In genomic region chr1:205475855-205476254, GRCh38 we compare ENCODE assay signal across 37 cellular contexts. TPM values are rescaled to one million over a fixed set of nuclear protein-coding genes. Genes with fewer than 3 reads are reported as not detected.
"Had no signal": no experiment of that assay in that cellular context is flagged by ENCODE, and none has a peak within 500 bp of the region (broad histone marks: within the 10 kb centered on the region; RNA-seq: fewer than 3 reads in every experiment).

No MANE protein-coding gene starts in this region.

- H3K4me3 ChIP-seq: adrenal gland, body of pancreas, breast epithelium had no signal

- H3K9me3 ChIP-seq: adrenal gland, body of pancreas, breast epithelium had no signal

- H3K27ac ChIP-seq: adrenal gland, body of pancreas, brain microvascular endothelial cell, breast epithelium, WERI-Rb-1 had no signal

- H3K27me3 ChIP-seq: body of pancreas, breast epithelium had no signal

- H3K36me3 ChIP-seq: adrenal gland, brain microvascular endothelial cell, breast epithelium, WERI-Rb-1 had no signal

- FAIRE-seq: astrocyte, colon had no signal

- H3K4me1 ChIP-seq: adrenal gland had no signal

- ATAC-seq: activated CD4-positive, alpha-beta T cell treated with anti-CD3 and anti-CD28 coated beads for 36 hours; activated CD4-positive, CD25-positive, alpha-beta regulatory T cell treated with anti-CD3 and anti-CD28 coated beads, Interleukin-2, amount 50 U/mL, for 24 hours; activated CD8-positive, alpha-beta T cell treated with anti-CD3 and anti-CD28 coated beads for 36 hours; activated naive CD4-positive, alpha-beta T cell treated with anti-CD3 and anti-CD28 coated beads, Interleukin-2, amount 50 U/mL, for 72 hours; activated T-cell treated with anti-CD3 and anti-CD28 coated beads, Interleukin-2, amount 50 U/mL, for 4 hours; activated T-cell treated with anti-CD3 and anti-CD28 coated beads, Interleukin-2, amount 50 U/mL, for 72 hours; activated T-helper 17 cell treated with anti-CD3 and anti-CD28 coated beads, Interleukin-2, amount 50 U/mL, for 72 hours; body of pancreas; T-helper 17 cell; WTC11 had no signal

- DNase-seq: activated CD4-positive, alpha-beta memory T cell treated with anti-CD3 and anti-CD28 coated beads for 36 hours; activated CD4-positive, alpha-beta T cell treated with anti-CD3 and anti-CD28 coated beads for 1 hour; activated CD4-positive, alpha-beta T cell treated with anti-CD3 and anti-CD28 coated beads for 36 hours; activated CD4-positive, alpha-beta T cell treated with anti-CD3 and anti-CD28 coated beads, Interleukin-2, amount 10 ng/mL, durations not matched to agents 24 days and 14 days; activated CD4-positive, alpha-beta T cell treated with anti-CD3 and anti-CD28 coated beads, Interleukin-2, amount 50 U/mL, for 1 hour; activated CD4-positive, alpha-beta T cell treated with anti-CD3 and anti-CD28 coated beads, Interleukin-2, amount 50 U/mL, for 4 hours; activated CD4-positive, CD25-positive, alpha-beta regulatory T cell; activated CD8-positive, alpha-beta memory T cell treated with anti-CD3 and anti-CD28 coated beads, Interleukin-2, amount 50 U/mL, for 4 hours; activated CD8-positive, alpha-beta T cell treated with anti-CD3 and anti-CD28 coated beads for 36 hours; activated effector memory CD4-positive, alpha-beta T cell treated with anti-CD3 and anti-CD28 coated beads, Interleukin-2, amount 50 U/mL, for 16 hours; activated gamma-delta T cell treated with Interleukin-2 at 50 U/mL for 16 hours; activated naive CD4-positive, alpha-beta T cell; activated naive CD4-positive, alpha-beta T cell treated with anti-CD3 and anti-CD28 coated beads for 36 hours; activated naive CD4-positive, alpha-beta T cell treated with anti-CD3 and anti-CD28 coated beads, Interleukin-2, amount 50 U/mL, for 16 hours; activated naive CD8-positive, alpha-beta T cell treated with anti-CD3 and anti-CD28 coated beads for 36 hours; activated T-cell treated with anti-CD3 and anti-CD28 coated beads for 4 hours; activated T-cell treated with anti-CD3 and anti-CD28 coated beads, Interleukin-2, amount 50 U/mL, for 1 hour; activated T-cell treated with anti-CD3 and anti-CD28 coated beads, Interleukin-2, amount 50 U/mL, for 4 hours; activated T-cell treated with anti-CD3 and anti-CD28 coated beads, Interleukin-2, amount 50 U/mL, for 72 hours; adrenal gland; amniotic stem cell; aorta; body of pancreas; brain microvascular endothelial cell; central memory CD4-positive, alpha-beta T cell; T-helper 17 cell; WERI-Rb-1 had no signal

RNA-seq across cellular contexts. Expression of gene BLACAT1, which starts 20.0 kb away (rescaled TPM):
- total RNA-seq: adrenal gland, cardiac septum had no signal
- polyA plus RNA-seq: aorta had no signal

RNA-seq across cellular contexts. Expression of gene LEMD1, which starts 54.0 kb away (rescaled TPM):
- total RNA-seq: activated T-helper 1 cell treated with anti-CD3 and anti-CD28 coated beads, Interleukin-12 subunit alpha, Interleukin-12 subunit beta, Interleukin-2, Interleukin-4 antibody, amounts not matched to agents 30 ng/mL and 10 ng/mL and 1 ng/mL, durations not matched to agents 14 hours and 24 hours and 36 hours; adrenal gland; aorta; body of pancreas; cardiac septum; T-helper 17 cell; T-helper 2 cell treated with Interferon-gamma antibody and Interleukin-4, amounts not matched to agents 100 ng/mL and 5 ng/mL, for 36 hours had no signal
- polyA plus RNA-seq: aorta had no signal
